Comparison of ENCODE assay signal across 11 cellular contexts in the genomic region with DNA sequence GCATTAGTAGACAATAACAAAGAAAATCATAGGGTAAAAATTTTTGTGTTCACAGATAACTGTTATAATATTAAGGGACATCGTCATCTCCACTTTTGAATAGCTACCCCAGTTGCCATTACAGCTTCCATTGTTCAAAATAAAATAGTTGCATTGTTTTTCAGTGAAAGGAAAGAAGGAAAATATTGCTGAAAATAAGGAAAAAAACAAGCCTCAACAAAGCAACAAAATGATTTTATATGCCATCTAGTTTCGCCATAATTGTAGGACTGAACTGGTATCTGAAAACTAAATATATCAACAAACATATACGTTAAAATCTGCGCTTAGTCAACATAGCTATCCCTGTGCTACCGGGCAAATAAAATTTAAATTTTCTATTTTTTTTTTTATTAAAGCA. TPM values are rescaled to one million over a fixed set of nuclear protein-coding genes. Genes with fewer than 3 reads are reported as not detected.
DNase-seq lines count a peak whose midpoint lies in the region; TF ChIP-seq lines count a peak whose summit lies in the region.
"Had no signal": no experiment of that assay in that cellular context is flagged by ENCODE, and none has a peak within 500 bp of the region (broad histone marks: within the 10 kb centered on the region; RNA-seq: fewer than 3 reads in every experiment).

No MANE protein-coding gene starts in this region.

- H3K4me1 Mint-ChIP-seq in CD8-positive, alpha-beta memory T cell, result peaks cover 59 to 72% (median 60%) of the 10 kb centered on the region in 3 donors

- peaks cover 47% of the 10 kb centered on the region for H3K4me1 ChIP-seq in CD8-positive, alpha-beta memory T cell (ENCODE audit: insufficient read depth, low read length)
- H3K4me1 ChIP-seq in MM.1S (ENCODE audit: low read length), result peaks cover 12% of the 10 kb centered on the region; the same call in 1 of the 2 replicates
- H3K4me1 ChIP-seq: colonic mucosa had no signal

- peaks cover 0 to 31% (median 1%) of the 10 kb centered on the region in 3 donors for H3K36me3 Mint-ChIP-seq in CD8-positive, alpha-beta memory T cell

- peak overlapping the region; percentile 72 for H3K4me2 ChIP-seq in neural cell (ENCODE audit: low read length)
- no peak overlapping the region for H3K4me2 ChIP-seq in MM.1S (ENCODE audit: low read depth, low read length)

- H4K20me1 ChIP-seq in neural cell (ENCODE audit: insufficient read depth), result no peaks in the 10 kb centered on the region
- no peaks in the 10 kb centered on the region for H4K20me1 ChIP-seq in MM.1S (ENCODE audit: insufficient read depth, low read length)

- H3K9me3 ChIP-seq in CD8-positive, alpha-beta memory T cell (ENCODE audit: low read length), result no peaks in the 10 kb centered on the region
- H3K9me3 ChIP-seq in MG63 (no peaks in the 10 kb centered on the region), neural cell (ENCODE audit: low read length) (no peaks in the 10 kb centered on the region), WERI-Rb-1 (ENCODE audit: severe bottlenecking) (no peaks in the 10 kb centered on the region), MM.1S (replicated peaks; ENCODE audit: insufficient read depth, low read length) (no peaks in the 10 kb centered on the region)
- H3K9me3 ChIP-seq: colonic mucosa, SJCRH30 had no signal

- H3K9ac ChIP-seq in neural cell (ENCODE audit: low read length) (peak overlapping the region; percentile 93), MM.1S (ENCODE audit: low read length) (no peak overlapping the region)

- peaks cover 14% of the 10 kb centered on the region for H3F3A ChIP-seq in neural cell (ENCODE audit: insufficient read depth, low read length, poor library complexity, severe bottlenecking)
- peaks cover 26% of the 10 kb centered on the region for H3F3A ChIP-seq in MM.1S (ENCODE audit: insufficient read depth, low read length)

- POLR2A ChIA-PET in CD8-positive, alpha-beta memory T cell (lab: Charles Lee), result interaction anchor here (0.5 kb wide), 1 partner anchor 1171 kb away, joined by 13 read pairs; no protein-coding TSS in a partner anchor
- POLR2A ChIA-PET in HEK293T (lab: Yijun Ruan, JAX), result no interaction called here

- peaks cover 71% of the 10 kb centered on the region for H3K79me2 ChIP-seq in neural cell (replicated peaks; ENCODE audit: insufficient read depth, low read length)
- H3K79me2 ChIP-seq in MM.1S (ENCODE audit: low read length), result peaks cover 73% of the 10 kb centered on the region

- H3K36me3 ChIP-seq in CD8-positive, alpha-beta memory T cell (ENCODE audit: insufficient read depth, low read length), result no peaks in the 10 kb centered on the region
- no peaks in the 10 kb centered on the region; the same call in 1 of the 2 replicates for H3K36me3 ChIP-seq in MG63
- no peaks in the 10 kb centered on the region for H3K36me3 ChIP-seq in neural cell (ENCODE audit: insufficient read depth, low read length)
- peaks cover 5% of the 10 kb centered on the region; the same call in 1 of the 2 replicates for H3K36me3 ChIP-seq in WERI-Rb-1
- no peaks in the 10 kb centered on the region for H3K36me3 ChIP-seq in MM.1S (replicated peaks; ENCODE audit: insufficient read depth, low read length)
- H3K36me3 ChIP-seq: colonic mucosa, SJCRH30 had no signal

- H3K9me2 ChIP-seq in neural cell (ENCODE audit: insufficient read depth, low read length) (no peaks in the 10 kb centered on the region), MM.1S (replicated peaks; ENCODE audit: insufficient read depth, low read length) (no peaks in the 10 kb centered on the region)

- no peaks in the 10 kb centered on the region for H3K27me3 ChIP-seq in CD8-positive, alpha-beta memory T cell (ENCODE audit: insufficient read depth, low read length, poor library complexity, severe bottlenecking)
- H3K27me3 ChIP-seq in MG63, result no peaks in the 10 kb centered on the region
- no peaks in the 10 kb centered on the region for H3K27me3 ChIP-seq in dorsolateral prefrontal cortex
- H3K27me3 ChIP-seq in neural cell (ENCODE audit: insufficient read depth, low read depth, low read length), result no peaks in the 10 kb centered on the region
- H3K27me3 ChIP-seq in WERI-Rb-1 (ENCODE audit: insufficient read depth, low read depth, severe bottlenecking), result no peaks in the 10 kb centered on the region
- no peaks in the 10 kb centered on the region for H3K27me3 ChIP-seq in MM.1S (replicated peaks; ENCODE audit: insufficient read depth, low read length)
- H3K27me3 ChIP-seq: colonic mucosa, SJCRH30 had no signal

- TF ChIP-seq EP300 in neural cell (conservative IDR thresholded peaks at IDR 0.05; ENCODE audit: poor library complexity, severe bottlenecking), result no peak

- CTCF ChIA-PET in CD8-positive, alpha-beta memory T cell (lab: Charles Lee), result interaction anchor here (5.1 kb wide), 1 partner anchor 120 kb away, joined by 31 read pairs; no protein-coding TSS in a partner anchor
- CTCF ChIA-PET in HEK293T (lab: Yijun Ruan, JAX), result no interaction called here

- H3K9me3 Mint-ChIP-seq in CD8-positive, alpha-beta memory T cell, result no peaks in the 10 kb centered on the region

- H2AFZ ChIP-seq in neural cell (ENCODE audit: low read depth, low read length), result no peak overlapping the region
- no peak overlapping the region for H2AFZ ChIP-seq in MM.1S (ENCODE audit: low read length)

- H3K4me3 Mint-ChIP-seq in CD8-positive, alpha-beta memory T cell, result peak overlapping the region in 6 of 7 donors; percentile 17 to 95 (median 54)

- H3K27ac Mint-ChIP-seq in CD8-positive, alpha-beta memory T cell, result peak overlapping the region in 1 of 8 donors; percentile 98

- intact Hi-C loops in dorsolateral prefrontal cortex (cut with DNase I), result loop anchor here in 1 of 2 donors (5.0 kb wide), 1 partner anchor 360 kb away; a partner anchor contains a TSS

- H3K27me3 Mint-ChIP-seq in CD8-positive, alpha-beta memory T cell, result peaks cover 0 to 2% of the 10 kb centered on the region in 2 donors

- no peak overlapping the region for H3K27ac ChIP-seq in CD8-positive, alpha-beta memory T cell (ENCODE audit: low read depth, low read length)
- H3K27ac ChIP-seq in dorsolateral prefrontal cortex (peak overlapping the region; percentile 51 to 100 (median 99)), neural cell (ENCODE audit: low read length) (peak overlapping the region; percentile 86), WERI-Rb-1 (no peak overlapping the region), MM.1S (ENCODE audit: low read length) (no peak overlapping the region)
- H3K27ac ChIP-seq: colonic mucosa, SJCRH30 had no signal

- no peak for DNase-seq in CD8-positive, alpha-beta memory T cell
- DNase-seq in MG63 (no peak), dorsolateral prefrontal cortex (no peak), WERI-Rb-1 (no peak), MM.1S (no peak), iPS-NIHi11 (ENCODE audit: low spot score) (no peak), HEK293T (ENCODE audit: extremely low spot score) (no peak)
- DNase-seq: colonic mucosa, NCI-H2107, SJCRH30 had no signal

- peak in 5 of 56 donors; percentile 4 to 25 (median 13) for TF ChIP-seq CTCF in dorsolateral prefrontal cortex (IDR thresholded peaks at IDR 0.05 in 54 of 56, conservative IDR thresholded peaks at IDR 0.05 in 2 of 56; ENCODE audit: low read depth in 1 of 56, partially characterized antibody in 56 of 56)
- no peak for TF ChIP-seq CTCF in neural cell (IDR thresholded peaks at IDR 0.05; ENCODE audit: poor library complexity, severe bottlenecking)
- TF ChIP-seq CTCF in WERI-Rb-1 (IDR thresholded peaks at IDR 0.05; ENCODE audit: low read depth, low read length), result no peak
- TF ChIP-seq CTCF in MM.1S (IDR thresholded peaks at IDR 0.05; ENCODE audit: low read length), result no peak

- no peak for TF ChIP-seq RAD21 in neural cell (conservative IDR thresholded peaks at IDR 0.05)

- H3K4me3 ChIP-seq in CD8-positive, alpha-beta memory T cell (ENCODE audit: low read length), result no peak overlapping the region
- H3K4me3 ChIP-seq in MG63, result peak overlapping the region; percentile 83
- peak overlapping the region in 58 of 59 donors; percentile 17 to 97 (median 90) for H3K4me3 ChIP-seq in dorsolateral prefrontal cortex
- H3K4me3 ChIP-seq in neural cell (ENCODE audit: low read length), result peak overlapping the region; percentile 81
- no peak overlapping the region for H3K4me3 ChIP-seq in WERI-Rb-1 (ENCODE audit: low read depth, low read length)
- H3K4me3 ChIP-seq in MM.1S (ENCODE audit: low read length), result no peak overlapping the region
- H3K4me3 ChIP-seq: colonic mucosa had no signal

TF ChIP-seq in neural cell, 6 proteins besides CTCF, POLR2A, EP300 and RAD21 (continues in another document):
- no peak for TF ChIP-seq MXI1 (conservative IDR thresholded peaks at IDR 0.05; ENCODE audit: poor library complexity, severe bottlenecking)

TF ChIP-seq in HEK293T, 16 proteins besides CTCF, POLR2A, EP300 and RAD21:
- TF ChIP-seq FOXK2 (IDR thresholded peaks at IDR 0.05) (no peak), LEF1 (IDR thresholded peaks at IDR 0.05; ENCODE audit: borderline replicate concordance) (no peak), SUZ12 (IDR thresholded peaks at IDR 0.05) (no peak), CTBP1 (IDR thresholded peaks at IDR 0.05; ENCODE audit: borderline replicate concordance) (no peak), FOXA1 (IDR thresholded peaks at IDR 0.05) (no peak), ELF4 (IDR thresholded peaks at IDR 0.05) (no peak), FOXM1 (IDR thresholded peaks at IDR 0.05; ENCODE audit: borderline replicate concordance) (no peak), BHLHE40 (IDR thresholded peaks at IDR 0.05; ENCODE audit: borderline replicate concordance) (no peak), NFRKB (IDR thresholded peaks at IDR 0.05) (no peak)
- TF ChIP-seq, protein P1, sequence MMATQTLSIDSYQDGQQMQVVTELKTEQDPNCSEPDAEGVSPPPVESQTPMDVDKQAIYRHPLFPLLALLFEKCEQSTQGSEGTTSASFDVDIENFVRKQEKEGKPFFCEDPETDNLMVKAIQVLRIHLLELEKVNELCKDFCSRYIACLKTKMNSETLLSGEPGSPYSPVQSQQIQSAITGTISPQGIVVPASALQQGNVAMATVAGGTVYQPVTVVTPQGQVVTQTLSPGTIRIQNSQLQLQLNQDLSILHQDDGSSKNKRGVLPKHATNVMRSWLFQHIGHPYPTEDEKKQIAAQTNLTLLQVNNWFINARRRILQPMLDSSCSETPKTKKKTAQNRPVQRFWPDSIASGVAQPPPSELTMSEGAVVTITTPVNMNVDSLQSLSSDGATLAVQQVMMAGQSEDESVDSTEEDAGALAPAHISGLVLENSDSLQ (IDR thresholded peaks at IDR 0.05), result no peak

RNA-seq across cellular contexts. Expression of a gene that starts 3.3 kb away (rescaled TPM):
- total RNA-seq in CD8-positive, alpha-beta memory T cell, result 10 to 100 TPM; 34.6 to 36.0 TPM
- polyA plus RNA-seq in CD8-positive, alpha-beta memory T cell, result 40.0 TPM
- 18.4 and 57.2 TPM in 2 replicates for total RNA-seq in MG63 (2014; rRNA removed; shearing (Covaris generic); ENCODE audit: low replicate concordance)
- total RNA-seq in dorsolateral prefrontal cortex, result 100 to 1,000 TPM in 46 of 120 experiments, 10 to 100 TPM in 74; 56.6 to 132 (median 97.6) TPM
- 119 and 133 TPM in 2 replicates for polyA plus RNA-seq in neural cell
- 224 and 237 TPM in 2 replicates for polyA minus RNA-seq in neural cell

Comparison
In these comparisons a context has a peak if more than half of its experiments do, and no peak if none do; other contexts are left out.
1. H3K27ac ChIP-seq: peak in dorsolateral prefrontal cortex (59 of 59) and neural cell (single experiment); none in CD8-positive, alpha-beta memory T cell (single experiment), WERI-Rb-1 (single experiment) and MM.1S (single experiment).
2. H3K4me3 ChIP-seq: peak in MG63 (single experiment), dorsolateral prefrontal cortex (58 of 59) and neural cell (single experiment); none in CD8-positive, alpha-beta memory T cell (single experiment), WERI-Rb-1 (single experiment) and MM.1S (single experiment).